ENCODE assay signal across 16 cellular contexts in genomic region chr20:32411955-32412706, GRCh38. TPM values are rescaled to one million over a fixed set of nuclear protein-coding genes. Genes with fewer than 3 reads are reported as not detected.
DNase-seq lines count a peak whose midpoint lies in the region; ATAC-seq and TF ChIP-seq lines count a peak whose summit lies in the region.
"Had no signal": no experiment of that assay in that cellular context is flagged by ENCODE, and none has a peak within 500 bp of the region (broad histone marks: within the 10 kb centered on the region; RNA-seq: fewer than 3 reads in every experiment).

No MANE protein-coding gene starts in this region.

- H2AFZ ChIP-seq in OCI-LY7 (ENCODE audit: low read length) (no peak overlapping the region), trophoblast cell (ENCODE audit: insufficient read depth, low read length, poor library complexity) (no peak overlapping the region)

- H3K79me2 ChIP-seq in OCI-LY7 (ENCODE audit: insufficient read depth, low read depth, low read length) = peaks cover 69% of the 10 kb centered on the region; the same call in 1 of the 2 replicates
- no peaks in the 10 kb centered on the region for H3K79me2 ChIP-seq in trophoblast cell (ENCODE audit: control insufficient read depth, insufficient read depth, low read length, poor library complexity)

- H4K12ac ChIP-seq in trophoblast cell (ENCODE audit: low read depth, low read length) = no peak overlapping the region

- POLR2A ChIA-PET in OCI-LY7 (lab: Charles Lee) = interaction anchor here (1.0 to 2.1 kb wide), 2 partner anchors 12 to 64 kb away, joined by 6 read pairs; no protein-coding TSS in a partner anchor

- peaks cover 13% of the 10 kb centered on the region for H3K36me3 Mint-ChIP-seq in memory B cell

- H3K4me1 ChIP-seq in OCI-LY7 (ENCODE audit: insufficient read depth, low read length, poor library complexity, severe bottlenecking) (peaks cover 6% of the 10 kb centered on the region), trophoblast cell (ENCODE audit: control insufficient read depth in 1 of 2, insufficient read depth in 2 of 2, low read length in 2 of 2) (peaks cover 0 to 3% of the 10 kb centered on the region in 2 experiments)
- H3K4me1 ChIP-seq: prostate gland had no signal

- CTCF ChIA-PET in OCI-LY7 (lab: Charles Lee; ENCODE audit: unreplicated experiment) = no interaction called here

- no peak overlapping the region for H3K9ac ChIP-seq in trophoblast cell (ENCODE audit: low read length)

- peaks cover 33% of the 10 kb centered on the region for H3K4me1 Mint-ChIP-seq in memory B cell

- H3K4me3 Mint-ChIP-seq in memory B cell = peak overlapping the region; percentile 24

- H3K79me1 ChIP-seq in trophoblast cell (ENCODE audit: low read length) = no peaks in the 10 kb centered on the region

- no TSS peak for BruUV-seq in OCI-LY7 (replicated peaks; lab: Mats Ljungman, UMichigan)

- H3K27me3 Mint-ChIP-seq in memory B cell = no peaks in the 10 kb centered on the region
- H3K27me3 Mint-ChIP-seq: effector memory CD8-positive, alpha-beta T cell had no signal

- H3K14ac ChIP-seq in trophoblast cell (ENCODE audit: low read length) = no peak overlapping the region

- no peak overlapping the region for H4K91ac ChIP-seq in trophoblast cell (ENCODE audit: low read depth, low read length)

- no peak overlapping the region for H2BK120ac ChIP-seq in trophoblast cell (ENCODE audit: insufficient read depth, low read length, poor library complexity)

- H3K4me3 ChIP-seq in HL-60 (replicated peaks; ENCODE audit: insufficient read depth, low read length) (no peak overlapping the region), OCI-LY7 (ENCODE audit: low read depth, low read length, poor library complexity, severe bottlenecking) (no peak overlapping the region), trophoblast cell (ENCODE audit: low read depth, low read length) (no peak overlapping the region)
- H3K4me3 ChIP-seq: prostate gland, SJSA1 had no signal

- peak overlapping the region; percentile 59 for H3K27ac Mint-ChIP-seq in memory B cell

- no peak overlapping the region for H3K18ac ChIP-seq in trophoblast cell (ENCODE audit: low read length)

- no peak overlapping the region for H2BK5ac ChIP-seq in trophoblast cell (ENCODE audit: low read depth, low read length, poor library complexity)

- TF ChIP-seq CTCF in HL-60 (IDR thresholded peaks at IDR 0.05; ENCODE audit: insufficient read depth, low read length) = no peak
- TF ChIP-seq CTCF in OCI-LY7 (conservative IDR thresholded peaks at IDR 0.05; ENCODE audit: low read length) = no peak

- no peak overlapping the region for H2AK5ac ChIP-seq in trophoblast cell (ENCODE audit: low read length)

- H4K8ac ChIP-seq in trophoblast cell (ENCODE audit: low read depth, low read length) = no peak overlapping the region

- no peak overlapping the region for H3K23ac ChIP-seq in trophoblast cell (ENCODE audit: low read length)

- no peak for DNase-seq in activated CD4-positive, CD25-positive, alpha-beta regulatory T cell treated with anti-CD3 and anti-CD28 coated beads, Interleukin-2, amount 50 U/mL, for 72 hours
- DNase-seq in HL-60 (ENCODE audit: low read depth in 1 of 2, low spot score in 1 of 2) (no peak), OCI-LY7 (ENCODE audit: low spot score) (peak; percentile 28), memory B cell (ENCODE audit: low spot score in 2 of 2) (no peak), NCI-H1092 treated with DMSO at 0.1 percent for 48 hours (lab: John Stamatoyannopoulos, UW) (no peak), trophoblast cell (no peak)
- DNase-seq: activated CD8-positive, alpha-beta memory T cell treated with anti-CD3 and anti-CD28 coated beads, Interleukin-2, amount 50 U/mL, for 4 hours; caudate nucleus; effector memory CD8-positive, alpha-beta T cell; left colon; NCI-H2107; NCI-H82 had no signal

- WGBS in trophoblast cell (ENCODE audit: extremely low coverage, insufficient coverage, insufficient read length) = no CpG with 5 or more reads among the region's 2 CpGs

- no peak overlapping the region for H3K4ac ChIP-seq in trophoblast cell (ENCODE audit: low read depth, low read length)

- H2BK12ac ChIP-seq in trophoblast cell (ENCODE audit: low read length) = no peak overlapping the region

- H3K9me2 ChIP-seq in OCI-LY7 (ENCODE audit: insufficient read depth, low read length) = no peaks in the 10 kb centered on the region

- H3K4me2 ChIP-seq in OCI-LY7 (ENCODE audit: low read length) (no peak overlapping the region), trophoblast cell (ENCODE audit: low read length) (no peak overlapping the region)

- H3K27me3 ChIP-seq in HL-60 (ENCODE audit: insufficient read depth, poor library complexity, severe bottlenecking) (no peaks in the 10 kb centered on the region), trophoblast cell (ENCODE audit: insufficient read depth, low read length) (no peaks in the 10 kb centered on the region)
- H3K27me3 ChIP-seq: SJSA1 had no signal

- H3K36me3 ChIP-seq in OCI-LY7 (ENCODE audit: insufficient read depth, low read length) (peaks cover 43% of the 10 kb centered on the region; the same call in 1 of the 2 replicates), trophoblast cell (ENCODE audit: control insufficient read depth in 1 of 2, insufficient read depth in 2 of 2, low read length in 2 of 2) (peaks cover 3% of the 10 kb centered on the region in 2 experiments)
- H3K36me3 ChIP-seq: prostate gland had no signal

- no peaks in the 10 kb centered on the region for H3K9me3 Mint-ChIP-seq in memory B cell
- H3K9me3 Mint-ChIP-seq: effector memory CD8-positive, alpha-beta T cell had no signal

- peak; percentile 15 to 27 for ATAC-seq in activated CD4-positive, CD25-positive, alpha-beta regulatory T cell treated with anti-CD3 and anti-CD28 coated beads, Interleukin-2, amount 50 U/mL, for 24 hours
- ATAC-seq in memory B cell (ENCODE audit: low read depth) (peak; percentile 94), HG03354 (IDR thresholded peaks at IDR 0.05; ENCODE audit: poor library complexity, severe bottlenecking, unreplicated experiment) (no peak)
- ATAC-seq: effector memory CD8-positive, alpha-beta T cell; left colon had no signal

- H3K27ac ChIP-seq in HL-60 (replicated peaks) (0 out of 2 replicates have a peak overlapping the region, but pooled peaks have one; percentile 25), OCI-LY7 (ENCODE audit: low read depth, low read length, poor library complexity, severe bottlenecking) (no peak overlapping the region), trophoblast cell (ENCODE audit: low read depth, low read length) (no peak overlapping the region)
- H3K27ac ChIP-seq: prostate gland, SJSA1 had no signal

- H3K9me3 ChIP-seq in OCI-LY7 (ENCODE audit: low read length) (no peaks in the 10 kb centered on the region), trophoblast cell (ENCODE audit: insufficient read depth, low read depth, low read length) (no peaks in the 10 kb centered on the region)
- H3K9me3 ChIP-seq: prostate gland, SJSA1 had no signal

- H4K20me1 ChIP-seq in OCI-LY7 (ENCODE audit: insufficient read depth, low read length) = 0 out of 2 replicates have a peak, but pooled peaks cover 3% of the 10 kb centered on the region

- intact Hi-C loops in OCI-LY7 (cut with micrococcal nuclease; ENCODE audit: unreplicated experiment) = no loop called here

RNA-seq across cellular contexts. Expression of gene ASXL1, which starts 54.0 kb away (rescaled TPM):
- 81.5 and 84.7 TPM in 2 replicates for total RNA-seq in OCI-LY7 (2014; rRNA removed; shearing (Covaris generic))
- 111 and 122 TPM in 2 replicates for total RNA-seq in OCI-LY7 (2022)
- polyA plus RNA-seq in trophoblast cell (2013) = 40.6 and 41.3 TPM in 2 replicates
